15 cellular contexts compared by ENCODE assay signal in genomic region chr16:9395958-9396359, GRCh38.
"Had no signal": no experiment of that assay in that cellular context is flagged by ENCODE, and none has a peak within 500 bp of the region (broad histone marks: within the 10 kb centered on the region; RNA-seq: fewer than 3 reads in every experiment).

No MANE protein-coding gene starts in this region.

- H3K9me3 ChIP-seq: adrenal gland, gastrocnemius medialis, ovary had no signal

- H3K4me3 ChIP-seq: adrenal gland, cardiac muscle cell, dorsolateral prefrontal cortex, gastrocnemius medialis, heart right ventricle, ovary had no signal

- H3K27me3 ChIP-seq: adrenal gland, cardiac muscle cell, dorsolateral prefrontal cortex, heart right ventricle, ovary had no signal

- ATAC-seq: activated CD4-positive, alpha-beta T cell treated with anti-CD3 and anti-CD28 coated beads for 36 hours; activated T-cell treated with anti-CD3 and anti-CD28 coated beads, Interleukin-2, amount 50 U/mL, for 4 hours; gastrocnemius medialis; stimulated activated memory B cell treated with anti-CD40 and anti-IgM and Interleukin-4, amounts not matched to agents 10 μg/mL and 1 μg/mL and 100 μg/mL, for 72 hours; T-helper 17 cell had no signal

- H3K27ac ChIP-seq: adrenal gland, cardiac muscle cell, dorsolateral prefrontal cortex, gastrocnemius medialis, heart right ventricle, ovary had no signal

- H3K36me3 ChIP-seq: adrenal gland, cardiac muscle cell, gastrocnemius medialis, heart right ventricle, ovary had no signal

- DNase-seq: activated CD4-positive, alpha-beta memory T cell treated with anti-CD3 and anti-CD28 coated beads, Interleukin-2, amount 10 ng/mL, durations not matched to agents 7 days and 5 days; activated CD4-positive, alpha-beta T cell treated with anti-CD3 and anti-CD28 coated beads for 36 hours; activated effector memory CD4-positive, alpha-beta T cell treated with Interleukin-2 at 50 U/mL for 16 hours; activated T-cell treated with anti-CD3 and anti-CD28 coated beads, Interleukin-2, amount 50 U/mL, for 4 hours; adrenal gland; dorsolateral prefrontal cortex; erythroblast; gastrocnemius medialis; heart right ventricle; islet precursor cell; mesendoderm; ovary; T-helper 17 cell had no signal

- H3K4me1 ChIP-seq: adrenal gland, gastrocnemius medialis had no signal
